In genomic region chr10:124658591-124659240, GRCh38 we compare ENCODE assay signal across 15 cellular contexts.
DNase-seq lines count a peak whose midpoint lies in the region; ATAC-seq, FAIRE-seq and TF ChIP-seq lines count a peak whose summit lies in the region.
"Had no signal": no experiment of that assay in that cellular context is flagged by ENCODE, and none has a peak within 500 bp of the region (broad histone marks: within the 10 kb centered on the region; RNA-seq: fewer than 3 reads in every experiment).

No MANE protein-coding gene starts in this region.

- peaks cover 5 to 17% of the 10 kb centered on the region in 2 donors for H3K4me1 ChIP-seq in kidney (ENCODE audit: control insufficient read depth in 1 of 2, insufficient read depth in 1 of 2, low read depth in 1 of 2, low read length in 2 of 2)

- H3K36me3 Mint-ChIP-seq in activated CD8-positive, alpha-beta memory T cell treated with anti-CD3 and anti-CD28 coated beads, Interleukin-2, amount 10 ng/mL, durations not matched to agents 7 days and 5 days: peaks cover 9% of the 10 kb centered on the region
- H3K36me3 Mint-ChIP-seq in T-helper 2 cell treated with Interferon-gamma antibody and Interleukin-4, amounts not matched to agents 5 μg/mL and 100 μg/mL, for 36 hours (ENCODE audit: low read depth): peaks cover 2% of the 10 kb centered on the region
- H3K36me3 Mint-ChIP-seq in stimulated activated naive B cell treated with anti-CD40 and anti-IgM and Interleukin-4, amounts not matched to agents 10 μg/mL and 1 μg/mL and 100 μg/mL, for 72 hours: peaks cover 13 to 18% of the 10 kb centered on the region in 2 donors

- peak overlapping the region; percentile 72 for H3K27ac Mint-ChIP-seq in activated CD8-positive, alpha-beta memory T cell treated with anti-CD3 and anti-CD28 coated beads, Interleukin-2, amount 10 ng/mL, durations not matched to agents 7 days and 5 days
- H3K27ac Mint-ChIP-seq in T-helper 2 cell treated with Interferon-gamma antibody and Interleukin-4, amounts not matched to agents 5 μg/mL and 100 μg/mL, for 36 hours: peak overlapping the region; percentile 31
- peak overlapping the region; percentile 95 for H3K27ac Mint-ChIP-seq in stimulated activated naive B cell treated with anti-CD40 and anti-IgM and Interleukin-4, amounts not matched to agents 10 μg/mL and 1 μg/mL and 100 μg/mL, for 72 hours
- H3K27ac Mint-ChIP-seq: activated CD4-positive, alpha-beta T cell treated with anti-CD3 and anti-CD28 coated beads, Interleukin-2, amount 10 ng/mL, durations not matched to agents 24 days and 14 days had no signal

- H3K9ac ChIP-seq in kidney (ENCODE audit: low read length in 2 of 2): no peak overlapping the region
- H3K9ac ChIP-seq: parathyroid adenoma had no signal

- H3K4me3 Mint-ChIP-seq in activated CD8-positive, alpha-beta memory T cell treated with anti-CD3 and anti-CD28 coated beads, Interleukin-2, amount 10 ng/mL, durations not matched to agents 7 days and 5 days: no peak overlapping the region
- peak overlapping the region; percentile 46 for H3K4me3 Mint-ChIP-seq in T-helper 2 cell treated with Interferon-gamma antibody and Interleukin-4, amounts not matched to agents 5 μg/mL and 100 μg/mL, for 36 hours
- no peak overlapping the region for H3K4me3 Mint-ChIP-seq in stimulated activated naive B cell treated with anti-CD40 and anti-IgM and Interleukin-4, amounts not matched to agents 10 μg/mL and 1 μg/mL and 100 μg/mL, for 72 hours
- H3K4me3 Mint-ChIP-seq: activated CD4-positive, alpha-beta T cell treated with anti-CD3 and anti-CD28 coated beads, Interleukin-2, amount 10 ng/mL, durations not matched to agents 24 days and 14 days had no signal

- H3K27ac ChIP-seq in kidney (ENCODE audit: low read depth in 2 of 2, low read length in 2 of 2): no peak overlapping the region

- H3K27me3 Mint-ChIP-seq in activated CD8-positive, alpha-beta memory T cell treated with anti-CD3 and anti-CD28 coated beads, Interleukin-2, amount 10 ng/mL, durations not matched to agents 7 days and 5 days: no peaks in the 10 kb centered on the region
- no peaks in the 10 kb centered on the region for H3K27me3 Mint-ChIP-seq in T-helper 2 cell treated with Interferon-gamma antibody and Interleukin-4, amounts not matched to agents 5 μg/mL and 100 μg/mL, for 36 hours (ENCODE audit: low read depth)
- H3K27me3 Mint-ChIP-seq in stimulated activated naive B cell treated with anti-CD40 and anti-IgM and Interleukin-4, amounts not matched to agents 10 μg/mL and 1 μg/mL and 100 μg/mL, for 72 hours: no peaks in the 10 kb centered on the region
- H3K27me3 Mint-ChIP-seq: activated CD4-positive, alpha-beta T cell treated with anti-CD3 and anti-CD28 coated beads, Interleukin-2, amount 10 ng/mL, durations not matched to agents 24 days and 14 days had no signal

- no peak for ATAC-seq in activated CD8-positive, alpha-beta memory T cell treated with anti-CD3 and anti-CD28 coated beads, Interleukin-2, amount 10 ng/mL, durations not matched to agents 7 days and 5 days
- ATAC-seq in stimulated activated naive B cell treated with anti-CD40 and anti-IgM and Interleukin-4, amounts not matched to agents 10 μg/mL and 1 μg/mL and 100 μg/mL, for 72 hours (replicated peaks): no peak
- ATAC-seq in HG02870 (IDR thresholded peaks at IDR 0.05; ENCODE audit: unreplicated experiment) (no peak), HG02884 (IDR thresholded peaks at IDR 0.05; ENCODE audit: unreplicated experiment) (no peak)

- peaks cover 61% of the 10 kb centered on the region for H3K4me1 Mint-ChIP-seq in activated CD8-positive, alpha-beta memory T cell treated with anti-CD3 and anti-CD28 coated beads, Interleukin-2, amount 10 ng/mL, durations not matched to agents 7 days and 5 days
- H3K4me1 Mint-ChIP-seq in T-helper 2 cell treated with Interferon-gamma antibody and Interleukin-4, amounts not matched to agents 5 μg/mL and 100 μg/mL, for 36 hours (ENCODE audit: low read depth): peaks cover 44% of the 10 kb centered on the region
- H3K4me1 Mint-ChIP-seq in stimulated activated naive B cell treated with anti-CD40 and anti-IgM and Interleukin-4, amounts not matched to agents 10 μg/mL and 1 μg/mL and 100 μg/mL, for 72 hours: peaks cover 63 to 90% of the 10 kb centered on the region in 2 donors

- H3K4me3 ChIP-seq in kidney (ENCODE audit: low read length in 2 of 2): no peak overlapping the region
- H3K4me3 ChIP-seq: MG63 had no signal

- TF ChIP-seq CTCF in kidney (IDR thresholded peaks at IDR 0.05; ENCODE audit: borderline replicate concordance, extremely low read depth, insufficient read depth): no peak

- DNase-seq in activated CD8-positive, alpha-beta memory T cell treated with anti-CD3 and anti-CD28 coated beads, Interleukin-2, amount 10 ng/mL, durations not matched to agents 7 days and 5 days: no peak
- no peak for DNase-seq in activated CD8-positive, alpha-beta memory T cell treated with anti-CD3 and anti-CD28 coated beads, Interleukin-2, amount 50 U/mL, for 48 hours
- no peak for DNase-seq in T-helper 2 cell treated with Interferon-gamma antibody and Interleukin-4, amounts not matched to agents 5 μg/mL and 100 μg/mL, for 36 hours (ENCODE audit: low spot score)
- DNase-seq in kidney: peak; percentile 46
- DNase-seq in stimulated activated naive B cell treated with anti-CD40 and anti-IgM and Interleukin-4, amounts not matched to agents 10 μg/mL and 1 μg/mL and 100 μg/mL, for 72 hours: no peak
- DNase-seq in mesenteric fat pad (ENCODE audit: low spot score): no peak
- DNase-seq: activated CD4-positive, alpha-beta T cell treated with anti-CD3 and anti-CD28 coated beads, Interleukin-2, amount 10 ng/mL, durations not matched to agents 24 days and 14 days; MG63; midbrain; NCI-H2081; SHP77; T1000 had no signal

- peaks cover 0 to 2% of the 10 kb centered on the region in 2 donors for H3K36me3 ChIP-seq in kidney (ENCODE audit: control insufficient read depth in 1 of 2, insufficient read depth in 2 of 2, low read length in 2 of 2)

- CTCF ChIA-PET in activated CD8-positive, alpha-beta memory T cell treated with anti-CD3 and anti-CD28 coated beads, Interleukin-2, amount 10 ng/mL, durations not matched to agents 7 days and 5 days (lab: Charles Lee): interaction anchor here (1.1 to 3.0 kb wide), 6 partner anchors 10 to 125 kb away, joined by 3 to 21 read pairs (median 4); no protein-coding TSS in a partner anchor

- FAIRE-seq in kidney (lab: Jason Lieb, UNC): no peak

- H3K9me3 Mint-ChIP-seq in activated CD8-positive, alpha-beta memory T cell treated with anti-CD3 and anti-CD28 coated beads, Interleukin-2, amount 10 ng/mL, durations not matched to agents 7 days and 5 days (ENCODE audit: low read depth): no peaks in the 10 kb centered on the region
- no peaks in the 10 kb centered on the region for H3K9me3 Mint-ChIP-seq in T-helper 2 cell treated with Interferon-gamma antibody and Interleukin-4, amounts not matched to agents 5 μg/mL and 100 μg/mL, for 36 hours
- H3K9me3 Mint-ChIP-seq in stimulated activated naive B cell treated with anti-CD40 and anti-IgM and Interleukin-4, amounts not matched to agents 10 μg/mL and 1 μg/mL and 100 μg/mL, for 72 hours: no peaks in the 10 kb centered on the region
- H3K9me3 Mint-ChIP-seq: activated CD4-positive, alpha-beta T cell treated with anti-CD3 and anti-CD28 coated beads, Interleukin-2, amount 10 ng/mL, durations not matched to agents 24 days and 14 days had no signal

- no peaks in the 10 kb centered on the region for H3K9me3 ChIP-seq in kidney (ENCODE audit: control insufficient read depth in 1 of 2, low read length in 2 of 2)
- H3K9me3 ChIP-seq: MG63 had no signal

- intact Hi-C loops in kidney (cut with DNase I): no loop called here

Comparison
In these comparisons a context has a peak if more than half of its experiments do, and no peak if none do; other contexts are left out.
1. H3K27ac Mint-ChIP-seq: peak in every context shown above with its lines; median percentile 95 in stimulated activated naive B cell treated with anti-CD40 and anti-IgM and Interleukin-4, amounts not matched to agents 10 μg/mL and 1 μg/mL and 100 μg/mL, for 72 hours; 72 in activated CD8-positive, alpha-beta memory T cell treated with anti-CD3 and anti-CD28 coated beads, Interleukin-2, amount 10 ng/mL, durations not matched to agents 7 days and 5 days; 31 in T-helper 2 cell treated with Interferon-gamma antibody and Interleukin-4, amounts not matched to agents 5 μg/mL and 100 μg/mL, for 36 hours.